ENCODE assay signal across 18 cellular contexts in genomic region chr7:3760696-3761095, GRCh38.
"Had no signal": no experiment of that assay in that cellular context is flagged by ENCODE, and none has a peak within 500 bp of the region (broad histone marks: within the 10 kb centered on the region; RNA-seq: fewer than 3 reads in every experiment).

No MANE protein-coding gene starts in this region.

- H3K4me1 Mint-ChIP-seq: activated CD4-positive, alpha-beta T cell treated with anti-CD3 and anti-CD28 coated beads, Interleukin-2, amount 10 ng/mL, durations not matched to agents 24 days and 14 days; central memory CD8-positive, alpha-beta T cell; immature natural killer cell had no signal

- H3K27ac ChIP-seq: foreskin keratinocyte, prostate gland, right lobe of liver, suprapubic skin had no signal

- H3K4me3 ChIP-seq: prostate gland, right lobe of liver, suprapubic skin had no signal

- H3K36me3 ChIP-seq: prostate gland, right lobe of liver, suprapubic skin had no signal

- H3K27ac Mint-ChIP-seq: activated B cell treated with CpG ODN at 0.5 μM for 24 hours; activated CD4-positive, alpha-beta T cell treated with anti-CD3 and anti-CD28 coated beads, Interleukin-2, amount 10 ng/mL, durations not matched to agents 24 days and 14 days; activated T-helper 1 cell treated with anti-CD3 and anti-CD28 coated beads, Interleukin-12 subunit alpha, Interleukin-12 subunit beta, Interleukin-2, Interleukin-4 antibody, amounts not matched to agents 30 ng/mL and 10 ng/mL and 1 ng/mL, durations not matched to agents 14 hours and 24 hours and 36 hours; dendritic cell treated with granulocyte-macrophage colony-stimulating factor and Interleukin-4, amounts not matched to agents 40 ng/mL and 50 ng/mL, for 4 days; immature natural killer cell; nephron; type B pancreatic cell had no signal

- ATAC-seq: foreskin keratinocyte, right lobe of liver had no signal

- H3K9me3 ChIP-seq: prostate gland, right lobe of liver, suprapubic skin had no signal

- H3K36me3 Mint-ChIP-seq: immature natural killer cell, type B pancreatic cell had no signal

- H3K4me1 ChIP-seq: foreskin keratinocyte, prostate gland, right lobe of liver had no signal

- H3K27me3 Mint-ChIP-seq: activated CD4-positive, alpha-beta T cell treated with anti-CD3 and anti-CD28 coated beads, Interleukin-2, amount 10 ng/mL, durations not matched to agents 24 days and 14 days; type B pancreatic cell had no signal

- DNase-seq: activated B cell treated with CpG ODN at 0.5 μM for 24 hours; activated CD4-positive, alpha-beta T cell treated with anti-CD3 and anti-CD28 coated beads, Interleukin-2, amount 10 ng/mL, durations not matched to agents 24 days and 14 days; activated naive CD4-positive, alpha-beta T cell treated with Interleukin-2 at 50 U/mL for 16 hours; foreskin keratinocyte; immature natural killer cell; mammary epithelial cell; occipital lobe; right lobe of liver; stimulated activated CD4-positive, alpha-beta T cell treated with anti-CD3 and anti-CD28 coated beads, Interleukin-12 subunit alpha, Interleukin-12 subunit beta, amount 100 ng/mL, for 4 hours; stimulated activated naive CD4-positive, alpha-beta T cell; T-helper 2 cell had no signal

- H3K9me3 Mint-ChIP-seq: activated B cell treated with CpG ODN at 0.5 μM for 24 hours; activated CD4-positive, alpha-beta T cell treated with anti-CD3 and anti-CD28 coated beads, Interleukin-2, amount 10 ng/mL, durations not matched to agents 24 days and 14 days; activated T-helper 1 cell treated with anti-CD3 and anti-CD28 coated beads, Interleukin-12 subunit alpha, Interleukin-12 subunit beta, Interleukin-2, Interleukin-4 antibody, amounts not matched to agents 30 ng/mL and 10 ng/mL and 1 ng/mL, durations not matched to agents 14 hours and 24 hours and 36 hours; central memory CD8-positive, alpha-beta T cell; nephron; type B pancreatic cell had no signal

- H3K27me3 ChIP-seq: foreskin keratinocyte, right lobe of liver, suprapubic skin had no signal

- H3K4me3 Mint-ChIP-seq: activated B cell treated with CpG ODN at 0.5 μM for 24 hours; activated CD4-positive, alpha-beta T cell treated with anti-CD3 and anti-CD28 coated beads, Interleukin-2, amount 10 ng/mL, durations not matched to agents 24 days and 14 days; activated T-helper 1 cell treated with anti-CD3 and anti-CD28 coated beads, Interleukin-12 subunit alpha, Interleukin-12 subunit beta, Interleukin-2, Interleukin-4 antibody, amounts not matched to agents 30 ng/mL and 10 ng/mL and 1 ng/mL, durations not matched to agents 14 hours and 24 hours and 36 hours; central memory CD8-positive, alpha-beta T cell; dendritic cell treated with granulocyte-macrophage colony-stimulating factor and Interleukin-4, amounts not matched to agents 40 ng/mL and 50 ng/mL, for 4 days; immature natural killer cell; nephron; type B pancreatic cell had no signal
